In the genomic region with DNA sequence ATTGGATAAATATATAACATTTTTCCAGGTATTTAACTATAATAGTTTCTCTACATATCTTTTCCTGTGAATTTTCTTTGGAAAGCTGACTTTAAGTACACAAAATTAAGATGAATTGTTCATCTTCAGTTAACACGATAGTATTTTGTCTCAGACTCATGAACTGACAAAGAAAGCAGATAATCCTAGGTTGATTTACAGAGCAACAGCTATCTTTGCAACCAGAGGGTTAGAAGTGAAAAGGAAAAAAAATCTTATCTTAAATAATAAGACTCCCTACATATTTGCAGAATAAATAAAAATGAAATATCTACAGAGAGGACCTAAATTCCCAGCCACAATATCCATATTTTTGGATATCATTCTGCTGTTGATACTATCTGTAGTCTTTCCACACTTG, we compare ENCODE assay signal across 11 cellular contexts.
"Had no signal": no experiment of that assay in that cellular context is flagged by ENCODE, and none has a peak within 500 bp of the region (broad histone marks: within the 10 kb centered on the region; RNA-seq: fewer than 3 reads in every experiment).

No MANE protein-coding gene starts in this region.

- H3K4me1 ChIP-seq: HAP-1 had no signal

- H3K9me3 ChIP-seq: HAP-1 had no signal

- H3K4me2 ChIP-seq: GM23338 had no signal

- H3K27ac ChIP-seq: GM23248 had no signal

- DNase-seq: GM23248, GOT3, H7, H9, HCEC 1CT, HFFc6 had no signal

- H3K27ac Mint-ChIP-seq: GM23338, H9, HFFc6 had no signal

- H3K9ac ChIP-seq: GM23248 had no signal

- H2AFZ ChIP-seq: GM23248, GM23338 had no signal

- H3K4me3 ChIP-seq: GM23248, GM23338, HAP-1 had no signal

- H3K4me1 Mint-ChIP-seq: H9 had no signal

- H3K36me3 ChIP-seq: HAP-1 had no signal

- H3K4me3 Mint-ChIP-seq: GM23338, H9, HFFc6 had no signal

- FAIRE-seq: H1, H54 had no signal

- ATAC-seq: GM23338, HCT116 had no signal
